In genomic region chrX:135985974-135986312, GRCh38 we compare ENCODE assay signal across 8 cellular contexts. TPM values are rescaled to one million over a fixed set of nuclear protein-coding genes. Genes with fewer than 3 reads are reported as not detected.
DNase-seq lines count a peak whose midpoint lies in the region; FAIRE-seq and TF ChIP-seq lines count a peak whose summit lies in the region.

No MANE protein-coding gene starts in this region.

- no peaks in the 10 kb centered on the region for H3K9me2 ChIP-seq in Karpas-422 (replicated peaks; ENCODE audit: insufficient read depth, low read length)

- no peaks in the 10 kb centered on the region for H3K9me3 ChIP-seq in Karpas-422 (ENCODE audit: low read length)
- H3K9me3 ChIP-seq in muscle layer of duodenum (ENCODE audit: control insufficient read depth in 1 of 2, low read length in 2 of 2) = no peaks in the 10 kb centered on the region

- intact Hi-C loops in dendritic cell treated with granulocyte-macrophage colony-stimulating factor and Interleukin-4, amounts not matched to agents 40 ng/mL and 50 ng/mL, for 4 days (cut with micrococcal nuclease) = no loop called here

- no peak overlapping the region for H2AFZ ChIP-seq in Karpas-422 (ENCODE audit: low read length)

- no peak for TF ChIP-seq CTCF in AG09309 (IDR thresholded peaks at IDR 0.05; ENCODE audit: control insufficient read depth, insufficient read depth, low read depth, low read length, missing control alignments)

- no peaks in the 10 kb centered on the region for H3K9me3 Mint-ChIP-seq in dendritic cell treated with granulocyte-macrophage colony-stimulating factor and Interleukin-4, amounts not matched to agents 40 ng/mL and 50 ng/mL, for 4 days

- H3K27me3 Mint-ChIP-seq in dendritic cell treated with granulocyte-macrophage colony-stimulating factor and Interleukin-4, amounts not matched to agents 40 ng/mL and 50 ng/mL, for 4 days = no peaks in the 10 kb centered on the region

- no peaks in the 10 kb centered on the region for H3K36me3 ChIP-seq in Karpas-422 (ENCODE audit: insufficient read depth, low read length)
- no peaks in the 10 kb centered on the region for H3K36me3 ChIP-seq in muscle layer of duodenum (ENCODE audit: control insufficient read depth in 1 of 2, insufficient read depth in 2 of 2, low read length in 2 of 2)

- H3K27ac Mint-ChIP-seq in dendritic cell treated with granulocyte-macrophage colony-stimulating factor and Interleukin-4, amounts not matched to agents 40 ng/mL and 50 ng/mL, for 4 days = peak overlapping the region; percentile 85

- no peak for FAIRE-seq in frontal cortex (lab: Jason Lieb, UNC)

- H3K4me3 ChIP-seq in AG09309 (ENCODE audit: control insufficient read depth, low read depth, low read length) (peak overlapping the region; percentile 65), Karpas-422 (ENCODE audit: low read length) (peak overlapping the region; percentile 79), muscle layer of duodenum (ENCODE audit: low read depth in 1 of 2, low read length in 2 of 2) (peak overlapping the region; percentile 75 to 77)

- H3K36me3 Mint-ChIP-seq in dendritic cell treated with granulocyte-macrophage colony-stimulating factor and Interleukin-4, amounts not matched to agents 40 ng/mL and 50 ng/mL, for 4 days (ENCODE audit: low read depth) = peaks cover 19% of the 10 kb centered on the region

- no peaks in the 10 kb centered on the region for H4K20me1 ChIP-seq in Karpas-422 (ENCODE audit: insufficient read depth, low read depth, low read length)

- peak overlapping the region; percentile 94 for H3K4me3 Mint-ChIP-seq in dendritic cell treated with granulocyte-macrophage colony-stimulating factor and Interleukin-4, amounts not matched to agents 40 ng/mL and 50 ng/mL, for 4 days

- peaks cover 46% of the 10 kb centered on the region for H3K4me1 Mint-ChIP-seq in dendritic cell treated with granulocyte-macrophage colony-stimulating factor and Interleukin-4, amounts not matched to agents 40 ng/mL and 50 ng/mL, for 4 days (ENCODE audit: low read depth)

- H3K9ac ChIP-seq in Karpas-422 (ENCODE audit: low read length) = peak overlapping the region; percentile 84

- no peak for DNase-seq in AG09309 (ENCODE audit: low read depth)
- DNase-seq in Karpas-422 = no peak
- DNase-seq in NCI-H2029 treated with DMSO at 0.1 percent for 48 hours (lab: John Stamatoyannopoulos, UW) = no peak
- DNase-seq in NCI-H1092 (lab: John Stamatoyannopoulos, UW) = no peak
- no peak for DNase-seq in glomerular visceral epithelial cell (ENCODE audit: extremely low spot score)
- no peak for DNase-seq in frontal cortex (ENCODE audit: low spot score in 2 of 2)

- H3K27ac ChIP-seq in Karpas-422 (ENCODE audit: low read length) (peak overlapping the region; percentile 64; the same call in 1 of the 2 replicates), muscle layer of duodenum (ENCODE audit: low read length) (no peak overlapping the region)

- H3K27me3 ChIP-seq in Karpas-422 (ENCODE audit: low read length) (no peaks in the 10 kb centered on the region; the same call in 1 of the 2 replicates), muscle layer of duodenum (ENCODE audit: low read depth, low read length) (no peaks in the 10 kb centered on the region)

- H3K4me1 ChIP-seq in Karpas-422 (ENCODE audit: low read length) = peaks cover 33% of the 10 kb centered on the region
- H3K4me1 ChIP-seq in muscle layer of duodenum (ENCODE audit: control insufficient read depth in 1 of 2, insufficient read depth in 2 of 2, low read length in 2 of 2) = peaks cover 0 to 10% of the 10 kb centered on the region in 2 donors

- peaks cover 45% of the 10 kb centered on the region for H3K79me2 ChIP-seq in Karpas-422 (ENCODE audit: low read length)

- peak overlapping the region; percentile 76 for H3K4me2 ChIP-seq in Karpas-422 (ENCODE audit: low read depth, low read length, poor library complexity, severe bottlenecking)

RNA-seq across cellular contexts. Expression of gene SLC9A6, which starts 0.7 kb away (rescaled TPM):
- 10.0 and 18.3 TPM in 2 replicates for total RNA-seq in Karpas-422 (2014; rRNA removed; shearing (Covaris generic); ENCODE audit: low replicate concordance)
- 160 TPM for total RNA-seq in frontal cortex

RNA-seq across cellular contexts. Expression of gene MMGT1, which starts 12.2 kb away (rescaled TPM):
- total RNA-seq in Karpas-422 (2014; rRNA removed; shearing (Covaris generic); ENCODE audit: low replicate concordance) = 9.1 and 25.6 TPM in 2 replicates
- 14.3 TPM for total RNA-seq in frontal cortex
